Comparison of ENCODE assay signal across 14 cellular contexts in the genomic region with DNA sequence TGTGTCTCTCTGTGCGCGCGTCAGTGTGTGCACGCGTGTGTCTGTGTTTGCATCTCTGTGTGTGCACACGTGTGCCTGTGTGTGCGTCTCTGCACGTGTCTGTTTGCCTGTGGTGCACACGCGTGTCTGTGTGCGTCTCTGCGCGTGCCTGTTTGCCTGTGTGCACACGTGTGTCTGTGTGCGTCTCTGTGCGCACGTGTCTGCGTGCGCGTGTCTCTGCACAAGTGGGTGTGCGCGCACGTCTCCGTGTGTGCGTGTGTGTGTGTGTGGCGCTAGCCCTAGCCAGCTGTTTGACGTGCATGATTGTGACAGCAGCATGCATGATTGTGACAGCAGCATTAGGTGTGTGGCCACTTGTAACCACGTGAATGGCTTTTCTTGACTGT. TPM values are rescaled to one million over a fixed set of nuclear protein-coding genes. Genes with fewer than 3 reads are reported as not detected.
DNase-seq lines count a peak whose midpoint lies in the region; ATAC-seq, FAIRE-seq and TF ChIP-seq lines count a peak whose summit lies in the region.
"Had no signal": no experiment of that assay in that cellular context is flagged by ENCODE, and none has a peak within 500 bp of the region (broad histone marks: within the 10 kb centered on the region; RNA-seq: fewer than 3 reads in every experiment).

No MANE protein-coding gene starts in this region.

- H3K9ac ChIP-seq in HUES6 (ENCODE audit: low read length) (peak overlapping the region; percentile 76), neural progenitor cell (no peak overlapping the region)

- peaks cover 27% of the 10 kb centered on the region for H3F3A ChIP-seq in neural progenitor cell (ENCODE audit: low read depth)

- H3K27me3 ChIP-seq in HUES6 (ENCODE audit: control insufficient read depth, insufficient read depth, low read length) (no peaks in the 10 kb centered on the region), esophagus squamous epithelium (peaks cover 0 to 15% (median 0%) of the 10 kb centered on the region in 4 donors), neural progenitor cell (no peaks in the 10 kb centered on the region)

- H3K4me1 Mint-ChIP-seq in neural progenitor cell = peaks cover 5% of the 10 kb centered on the region
- H3K4me1 Mint-ChIP-seq in T-helper 17 cell = no peaks in the 10 kb centered on the region
- no peaks in the 10 kb centered on the region for H3K4me1 Mint-ChIP-seq in activated CD8-positive, alpha-beta T cell treated with anti-CD3 and anti-CD28 coated beads, Interleukin-2, amount 10 ng/mL, durations not matched to agents 7 days and 5 days (ENCODE audit: low read depth)

- H3K4me3 ChIP-seq in A549 = no peak overlapping the region
- peak overlapping the region; percentile 64 for H3K4me3 ChIP-seq in HUES6 (ENCODE audit: low read depth, low read length)
- H3K4me3 ChIP-seq in esophagus squamous epithelium = peak overlapping the region in 3 of 4 donors; percentile 27 to 47 (median 37)
- peak overlapping the region; percentile 62 for H3K4me3 ChIP-seq in neural progenitor cell

- POLR2A ChIA-PET in A549 (lab: Yijun Ruan, JAX) = no interaction called here
- POLR2A ChIA-PET in activated CD8-positive, alpha-beta T cell treated with anti-CD3 and anti-CD28 coated beads, Interleukin-2, amount 10 ng/mL, durations not matched to agents 7 days and 5 days (lab: Charles Lee) = no interaction called here

- H3K27ac Mint-ChIP-seq in neural progenitor cell (no peak overlapping the region), T-helper 17 cell (no peak overlapping the region)
- no peak overlapping the region for H3K27ac Mint-ChIP-seq in activated CD8-positive, alpha-beta T cell treated with anti-CD3 and anti-CD28 coated beads, Interleukin-2, amount 10 ng/mL, durations not matched to agents 7 days and 5 days

- intact Hi-C loops in esophagus squamous epithelium (cut with DNase I) = no loop called here

- H3K36me3 Mint-ChIP-seq in neural progenitor cell (peaks cover 19% of the 10 kb centered on the region), T-helper 17 cell (ENCODE audit: low read depth) (no peaks in the 10 kb centered on the region)
- peaks cover 17% of the 10 kb centered on the region for H3K36me3 Mint-ChIP-seq in activated CD8-positive, alpha-beta T cell treated with anti-CD3 and anti-CD28 coated beads, Interleukin-2, amount 10 ng/mL, durations not matched to agents 7 days and 5 days (ENCODE audit: low read depth)

- ATAC-seq in A549 = no peak
- ATAC-seq in T-helper 17 cell = no peak
- no peak for ATAC-seq in activated CD8-positive, alpha-beta T cell treated with anti-CD3 and anti-CD28 coated beads, Interleukin-2, amount 10 ng/mL, durations not matched to agents 7 days and 5 days

- no peak for FAIRE-seq in A549 (lab: Jason Lieb, UNC)
- FAIRE-seq: TTC549 had no signal

- TF ChIP-seq CTCF in A549 (IDR thresholded peaks at IDR 0.05) (no peak), esophagus squamous epithelium (IDR thresholded peaks at IDR 0.05) (no peak), neural progenitor cell (IDR thresholded peaks at IDR 0.05) (no peak)

- H3K4me1 ChIP-seq in A549 (no peaks in the 10 kb centered on the region), HUES6 (ENCODE audit: control insufficient read depth, insufficient read depth, low read length) (peaks cover 24% of the 10 kb centered on the region), esophagus squamous epithelium (peaks cover 0 to 14% (median 4%) of the 10 kb centered on the region in 3 donors), neural progenitor cell (peaks cover 17% of the 10 kb centered on the region)

- H3K4me3 Mint-ChIP-seq in neural progenitor cell (no peak overlapping the region), T-helper 17 cell (no peak overlapping the region)
- no peak overlapping the region for H3K4me3 Mint-ChIP-seq in activated CD8-positive, alpha-beta T cell treated with anti-CD3 and anti-CD28 coated beads, Interleukin-2, amount 10 ng/mL, durations not matched to agents 7 days and 5 days

- TF ChIP-seq RAD21 in A549 (conservative IDR thresholded peaks at IDR 0.05 in 1 of 2, IDR thresholded peaks at IDR 0.05 in 1 of 2) = no peak

- DNase-seq in A549 (ENCODE audit: low read depth in 1 of 2, low spot score in 1 of 2) (no peak), esophagus squamous epithelium (lab: John Stamatoyannopoulos, UW) (no peak), neural progenitor cell (ENCODE audit: low spot score) (no peak), DMS79 (lab: John Stamatoyannopoulos, UW) (no peak), HUDEP-2 (lab: John Stamatoyannopoulos, UW; ENCODE audit: unreplicated experiment in 76 of 76) (no peak), T-helper 17 cell (no peak)
- DNase-seq in activated CD8-positive, alpha-beta T cell treated with anti-CD3 and anti-CD28 coated beads, Interleukin-2, amount 10 ng/mL, durations not matched to agents 7 days and 5 days = no peak
- DNase-seq: activated naive CD4-positive, alpha-beta T cell; effector memory CD4-positive, alpha-beta T cell; left cardiac atrium; stimulated activated CD4-positive, alpha-beta T cell treated with anti-CD3 and anti-CD28 coated beads, Interleukin-12 subunit alpha, Interleukin-12 subunit beta, amount 100 ng/mL, for 4 hours; stimulated activated naive CD4-positive, alpha-beta T cell had no signal

- H3K9me3 Mint-ChIP-seq in neural progenitor cell = peaks cover 23% of the 10 kb centered on the region
- H3K9me3 Mint-ChIP-seq in activated CD8-positive, alpha-beta T cell treated with anti-CD3 and anti-CD28 coated beads, Interleukin-2, amount 10 ng/mL, durations not matched to agents 7 days and 5 days (ENCODE audit: insufficient read depth) = peaks cover 50% of the 10 kb centered on the region

- H3K27me3 Mint-ChIP-seq in neural progenitor cell (ENCODE audit: insufficient read depth, low read depth) (no peaks in the 10 kb centered on the region), T-helper 17 cell (no peaks in the 10 kb centered on the region)
- H3K27me3 Mint-ChIP-seq in activated CD8-positive, alpha-beta T cell treated with anti-CD3 and anti-CD28 coated beads, Interleukin-2, amount 10 ng/mL, durations not matched to agents 7 days and 5 days (ENCODE audit: low read depth) = peaks cover 6% of the 10 kb centered on the region

- H3K36me3 ChIP-seq in HUES6 (ENCODE audit: control insufficient read depth, insufficient read depth, low read length) (no peaks in the 10 kb centered on the region), esophagus squamous epithelium (no peaks in the 10 kb centered on the region), neural progenitor cell (no peaks in the 10 kb centered on the region)

- H3K27ac ChIP-seq in A549 (no peak overlapping the region), HUES6 (ENCODE audit: low read depth, low read length) (peak overlapping the region; percentile 56; the same call in 1 of the 2 replicates), esophagus squamous epithelium (no peak overlapping the region), neural progenitor cell (no peak overlapping the region)

- no peak overlapping the region for H3K4me2 ChIP-seq in A549
- peak overlapping the region; percentile 77 for H3K4me2 ChIP-seq in neural progenitor cell

- TF ChIP-seq POLR2A in A549 (IDR thresholded peaks at IDR 0.05; ENCODE audit: low read length) (peak; percentile 22; the same call in 1 of the 2 replicates), esophagus squamous epithelium (IDR thresholded peaks at IDR 0.05) (no peak)

- no peak for TF ChIP-seq EP300 in A549 (IDR thresholded peaks at IDR 0.05)

- H2AFZ ChIP-seq in neural progenitor cell (replicated peaks) = no peak overlapping the region

- no peaks in the 10 kb centered on the region for H3K79me2 ChIP-seq in neural progenitor cell (ENCODE audit: low read depth)

- H4K20me1 ChIP-seq in neural progenitor cell (ENCODE audit: low read depth) = no peaks in the 10 kb centered on the region

- H3K9me3 ChIP-seq in A549 (peaks cover 87% of the 10 kb centered on the region), HUES6 (ENCODE audit: control insufficient read depth, insufficient read depth, low read depth, low read length) (no peaks in the 10 kb centered on the region), esophagus squamous epithelium (peaks cover 0 to 38% (median 0%) of the 10 kb centered on the region in 3 donors), neural progenitor cell (ENCODE audit: low read depth) (no peaks in the 10 kb centered on the region), T-helper 17 cell (ENCODE audit: control insufficient read depth, low read length, poor library complexity, severe bottlenecking) (peaks cover 3% of the 10 kb centered on the region)

- CTCF ChIA-PET in A549 (lab: Yijun Ruan, JAX) = no interaction called here
- CTCF ChIA-PET in activated CD8-positive, alpha-beta T cell treated with anti-CD3 and anti-CD28 coated beads, Interleukin-2, amount 10 ng/mL, durations not matched to agents 7 days and 5 days (lab: Charles Lee) = no interaction called here

- WGBS in A549 (ENCODE audit: missing lambda C conversion rate) = 83% methylated on average over 28 of the region's 28 CpGs
- WGBS in esophagus squamous epithelium, 2 donors = 15 to 67% methylated on average over 2 to 8 of the region's 28 CpGs

TF ChIP-seq in A549, 52 proteins besides CTCF, POLR2A, EP300 and RAD21:
- TF ChIP-seq ZSCAN20 (CRISPR knock-in tag; IDR thresholded peaks at IDR 0.05) (no peak), FOXS1 (CRISPR knock-in tag; IDR thresholded peaks at IDR 0.05) (no peak), RFX5 (IDR thresholded peaks at IDR 0.05) (no peak), ZC3H11A (IDR thresholded peaks at IDR 0.05) (no peak), HDAC2 (IDR thresholded peaks at IDR 0.05) (no peak)

RNA-seq across cellular contexts. Expression of gene ZNF146, which starts 31.1 kb away (rescaled TPM):
- polyA plus RNA-seq in A549 (2011; rRNA removed) (293 and 362 TPM in 2 replicates), A549 (2017; fragmentation: RNase III; extraction: RNeasy Plus Mini Kit Qiagen cat#74134 plus additional on column Dnase treatment) (157 to 197 TPM (median 162 TPM) in 3 replicates)
- polyA plus RNA-seq in A549 (2012; cell fraction: cytosol; rRNA removed) = 39.4 and 46.0 TPM in 2 replicates
- 9.6 and 14.5 TPM in 2 replicates for polyA plus RNA-seq in A549 (2012; cell fraction: nucleus; rRNA removed)
- polyA minus RNA-seq in A549 (2011; rRNA and poly(A)+ RNA removed) = 68.8 and 82.0 TPM in 2 replicates
- total RNA-seq in esophagus squamous epithelium (10 to 100 TPM; 40.3 to 72.9 (median 59.6) TPM), neural progenitor cell (ENCODE audit: low replicate concordance) (167 and 282 TPM in 2 replicates), T-helper 17 cell (10 to 100 TPM; 23.8 to 29.5 TPM)
- 10 to 100 TPM; 61.7 to 63.8 TPM for total RNA-seq in activated CD8-positive, alpha-beta T cell treated with anti-CD3 and anti-CD28 coated beads, Interleukin-2, amount 10 ng/mL, durations not matched to agents 7 days and 5 days

RNA-seq across cellular contexts. Expression of gene ZNF565, which starts 31.5 kb away (rescaled TPM):
- polyA plus RNA-seq in A549 (2011; rRNA removed) = 5.6 and 6.8 TPM in 2 replicates
- 1.8 and 2.4 TPM in 2 replicates for polyA plus RNA-seq in A549 (2012; cell fraction: cytosol; rRNA removed)
- polyA plus RNA-seq in A549 (2012; cell fraction: nucleus; rRNA removed) = 1.6 and 3.0 TPM in 2 replicates
- polyA plus RNA-seq in A549 (2017; fragmentation: RNase III; extraction: RNeasy Plus Mini Kit Qiagen cat#74134 plus additional on column Dnase treatment) = 4.1 to 4.7 TPM (median 4.5 TPM) in 3 replicates
- polyA minus RNA-seq in A549 (2011; rRNA and poly(A)+ RNA removed) = 6.2 and 7.9 TPM in 2 replicates
- total RNA-seq in esophagus squamous epithelium = 1 to 10 TPM; 1.6 to 5.5 (median 2.8) TPM
- total RNA-seq in neural progenitor cell (ENCODE audit: low replicate concordance) = 3.1 and 6.2 TPM in 2 replicates
- total RNA-seq in T-helper 17 cell = 1 to 10 TPM; 9.3 to 9.4 TPM
- total RNA-seq in activated CD8-positive, alpha-beta T cell treated with anti-CD3 and anti-CD28 coated beads, Interleukin-2, amount 10 ng/mL, durations not matched to agents 7 days and 5 days = 1 to 10 TPM; 2.2 to 2.7 TPM
